ENCODE assay signal across 19 cellular contexts in the genomic region with DNA sequence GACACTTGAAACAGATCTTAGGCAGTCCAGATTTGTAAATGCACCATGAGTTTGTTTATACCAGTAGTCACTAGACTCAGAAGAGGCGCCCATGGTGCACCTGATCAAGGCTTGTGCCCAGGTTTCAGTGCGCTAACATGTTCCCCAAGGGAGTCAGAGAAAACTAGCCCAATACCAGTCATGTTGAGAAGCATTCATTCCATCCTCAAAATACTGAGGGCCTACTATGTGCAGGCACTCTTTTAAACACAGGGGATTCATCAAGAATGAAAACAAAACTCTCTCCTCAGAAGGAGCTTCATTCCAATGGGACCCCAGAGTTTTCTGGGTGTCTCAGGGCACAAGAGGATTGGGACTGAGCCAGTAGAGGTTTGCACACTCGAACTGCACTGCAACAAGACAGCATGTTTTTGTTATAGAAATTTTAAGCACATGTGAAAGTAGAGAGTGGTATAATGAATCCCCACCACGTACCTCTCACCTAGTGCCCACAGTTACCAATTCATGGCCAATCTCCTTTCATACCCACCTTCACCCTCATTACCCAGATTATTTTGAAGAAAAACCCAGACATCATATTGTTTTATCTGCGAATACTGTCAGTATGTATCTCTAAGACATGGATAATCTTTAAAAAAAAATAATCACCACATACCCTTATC. TPM values are rescaled to one million over a fixed set of nuclear protein-coding genes. Genes with fewer than 3 reads are reported as not detected.
A peak's percentile ranks its signal among the peaks of the same experiment; 100 is the strongest.
DNase-seq lines count a peak whose midpoint lies in the region; ATAC-seq and TF ChIP-seq lines count a peak whose summit lies in the region.
"Had no signal": no experiment of that assay in that cellular context is flagged by ENCODE, and none has a peak within 500 bp of the region (broad histone marks: within the 10 kb centered on the region; RNA-seq: fewer than 3 reads in every experiment).

No MANE protein-coding gene starts in this region.

- TF ChIP-seq CTCF in Loucy (conservative IDR thresholded peaks at IDR 0.05; ENCODE audit: low read length): no peak
- no peak for TF ChIP-seq CTCF in hepatocyte (IDR thresholded peaks at IDR 0.05; ENCODE audit: poor library complexity)

- no peaks in the 10 kb centered on the region for H3K36me3 ChIP-seq in Loucy (ENCODE audit: insufficient read depth, low read length)
- no peaks in the 10 kb centered on the region for H3K36me3 ChIP-seq in hepatocyte (replicated peaks; ENCODE audit: insufficient read depth, low read depth)
- H3K36me3 ChIP-seq: BE2C; BLaER1 treated with 17β-estradiol and CSF1 and Interleukin-3, amounts not matched to agents 10 nM and 100 nM had no signal

- H3K4me3 ChIP-seq in Loucy (ENCODE audit: low read length, poor library complexity, severe bottlenecking) (no peak overlapping the region), hepatocyte (no peak overlapping the region)
- H3K4me3 ChIP-seq: A549; BLaER1 treated with 17β-estradiol and CSF1 and Interleukin-3, amounts not matched to agents 10 nM and 100 nM; GM23338 had no signal

- H3K27me3 ChIP-seq in Loucy (ENCODE audit: insufficient read depth, low read length, poor library complexity, severe bottlenecking) (no peaks in the 10 kb centered on the region), hepatocyte (no peaks in the 10 kb centered on the region)
- H3K27me3 ChIP-seq: BE2C had no signal

- 93% methylated on average over 5 of the region's 5 CpGs for WGBS in hepatocyte (ENCODE audit: low lambda C conversion rate, missing lambda C conversion rate)

- H3K79me2 ChIP-seq in Loucy (ENCODE audit: insufficient read depth, low read length) (no peaks in the 10 kb centered on the region), hepatocyte (no peaks in the 10 kb centered on the region)

- peaks cover 9% of the 10 kb centered on the region for H3K4me1 Mint-ChIP-seq in stimulated activated naive CD8-positive, alpha-beta T cell treated with anti-CD3 and anti-CD28 coated beads, Interleukin-15, amount 100 ng/mL, for 72 hours

- H3K9me2 ChIP-seq in Loucy (replicated peaks; ENCODE audit: low read depth, low read length) (no peaks in the 10 kb centered on the region), hepatocyte (replicated peaks; ENCODE audit: insufficient read depth) (no peaks in the 10 kb centered on the region)

- no peaks in the 10 kb centered on the region for H3K9me3 Mint-ChIP-seq in stimulated activated naive CD8-positive, alpha-beta T cell treated with anti-CD3 and anti-CD28 coated beads, Interleukin-15, amount 100 ng/mL, for 72 hours
- H3K9me3 Mint-ChIP-seq: CD4-positive, alpha-beta memory T cell; GM23338; H9 had no signal

- no peak overlapping the region for H3K4me3 Mint-ChIP-seq in stimulated activated naive CD8-positive, alpha-beta T cell treated with anti-CD3 and anti-CD28 coated beads, Interleukin-15, amount 100 ng/mL, for 72 hours
- H3K4me3 Mint-ChIP-seq: CD4-positive, alpha-beta memory T cell; GM23338; H9 had no signal

- DNase-seq in stimulated activated naive CD8-positive, alpha-beta T cell treated with anti-CD3 and anti-CD28 coated beads, Interleukin-15, amount 100 ng/mL, for 72 hours: no peak
- DNase-seq in stimulated activated naive CD8-positive, alpha-beta T cell treated with anti-CD3 and anti-CD28 coated beads, Interleukin-15, Interleukin-2, amounts not matched to agents 100 U/mL and 50 U/mL, for 24 hours: no peak
- DNase-seq in hepatocyte (ENCODE audit: low spot score): no peak
- no peak for DNase-seq in stimulated activated CD4-positive, alpha-beta T cell treated with anti-CD3 and anti-CD28 coated beads, Interleukin-4, amount 100 ng/mL, for 24 hours
- DNase-seq: 8988T; ACHN; AML-193; BE2C; CD4-positive, alpha-beta memory T cell; COR-L47; DMS153; DND-41; H9 had no signal

- H3K4me2 ChIP-seq in Loucy (ENCODE audit: low read depth, low read length, poor library complexity, severe bottlenecking): peak overlapping the region; percentile 19
- no peak overlapping the region for H3K4me2 ChIP-seq in hepatocyte
- H3K4me2 ChIP-seq: A549; BLaER1 treated with 17β-estradiol and CSF1 and Interleukin-3, amounts not matched to agents 10 nM and 100 nM; GM23338 had no signal

- ATAC-seq in stimulated activated naive CD8-positive, alpha-beta T cell treated with anti-CD3 and anti-CD28 coated beads, Interleukin-15, amount 100 ng/mL, for 72 hours: peak; percentile 80
- no peak for ATAC-seq in stimulated activated naive CD8-positive, alpha-beta T cell treated with anti-CD3 and anti-CD28 coated beads, Interleukin-15, Interleukin-2, amounts not matched to agents 100 U/mL and 50 U/mL, for 24 hours
- ATAC-seq in HG02852 (IDR thresholded peaks at IDR 0.05; ENCODE audit: unreplicated experiment): no peak
- ATAC-seq in GM21825 (IDR thresholded peaks at IDR 0.05; ENCODE audit: unreplicated experiment): no peak
- ATAC-seq: A549 had no signal

- H3K9ac ChIP-seq in Loucy (ENCODE audit: low read depth, low read length, poor library complexity, severe bottlenecking): no peak overlapping the region
- H3K9ac ChIP-seq: BLaER1 treated with 17β-estradiol and CSF1 and Interleukin-3, amounts not matched to agents 10 nM and 100 nM had no signal

- no peak overlapping the region for H2AFZ ChIP-seq in Loucy (ENCODE audit: low read length)
- H2AFZ ChIP-seq in hepatocyte: no peak overlapping the region
- H2AFZ ChIP-seq: GM23338 had no signal

- H3K4me1 ChIP-seq in Loucy (ENCODE audit: insufficient read depth, low read length, poor library complexity, severe bottlenecking): peaks cover 51% of the 10 kb centered on the region
- peaks cover 10% of the 10 kb centered on the region for H3K4me1 ChIP-seq in hepatocyte (ENCODE audit: insufficient read depth)
- H3K4me1 ChIP-seq: BE2C had no signal

- H3K27ac ChIP-seq in hepatocyte: peak overlapping the region; percentile 29
- H3K27ac ChIP-seq: A549; BLaER1 treated with 17β-estradiol and CSF1 and Interleukin-3, amounts not matched to agents 10 nM and 100 nM had no signal

- H3F3A ChIP-seq in Loucy (ENCODE audit: low read depth): no peaks in the 10 kb centered on the region

- no peak overlapping the region for H3K27ac Mint-ChIP-seq in stimulated activated naive CD8-positive, alpha-beta T cell treated with anti-CD3 and anti-CD28 coated beads, Interleukin-15, amount 100 ng/mL, for 72 hours
- H3K27ac Mint-ChIP-seq: GM23338, H9 had no signal

- H3K27me3 Mint-ChIP-seq in stimulated activated naive CD8-positive, alpha-beta T cell treated with anti-CD3 and anti-CD28 coated beads, Interleukin-15, amount 100 ng/mL, for 72 hours: no peaks in the 10 kb centered on the region
- H3K27me3 Mint-ChIP-seq: CD4-positive, alpha-beta memory T cell had no signal

- no peaks in the 10 kb centered on the region for H4K20me1 ChIP-seq in Loucy (ENCODE audit: insufficient read depth, low read length, poor library complexity, severe bottlenecking)
- no peaks in the 10 kb centered on the region for H4K20me1 ChIP-seq in hepatocyte (ENCODE audit: insufficient read depth, poor library complexity, severe bottlenecking)
- H4K20me1 ChIP-seq: BLaER1 treated with 17β-estradiol and CSF1 and Interleukin-3, amounts not matched to agents 10 nM and 100 nM had no signal

- no peaks in the 10 kb centered on the region for H3K9me3 ChIP-seq in Loucy (ENCODE audit: insufficient read depth, low read depth, low read length)
- no peaks in the 10 kb centered on the region for H3K9me3 ChIP-seq in hepatocyte (ENCODE audit: low read depth)
- H3K9me3 ChIP-seq: A549, BE2C had no signal

RNA-seq across cellular contexts. Expression of gene ARID5B, which starts 55.0 kb away (rescaled TPM):
- total RNA-seq in hepatocyte: 55.0 and 56.8 TPM in 2 replicates
- polyA plus RNA-seq in hepatocyte: 53.2 and 82.8 TPM in 2 replicates
